ENCODE assay signal across 12 cellular contexts in the genomic region with DNA sequence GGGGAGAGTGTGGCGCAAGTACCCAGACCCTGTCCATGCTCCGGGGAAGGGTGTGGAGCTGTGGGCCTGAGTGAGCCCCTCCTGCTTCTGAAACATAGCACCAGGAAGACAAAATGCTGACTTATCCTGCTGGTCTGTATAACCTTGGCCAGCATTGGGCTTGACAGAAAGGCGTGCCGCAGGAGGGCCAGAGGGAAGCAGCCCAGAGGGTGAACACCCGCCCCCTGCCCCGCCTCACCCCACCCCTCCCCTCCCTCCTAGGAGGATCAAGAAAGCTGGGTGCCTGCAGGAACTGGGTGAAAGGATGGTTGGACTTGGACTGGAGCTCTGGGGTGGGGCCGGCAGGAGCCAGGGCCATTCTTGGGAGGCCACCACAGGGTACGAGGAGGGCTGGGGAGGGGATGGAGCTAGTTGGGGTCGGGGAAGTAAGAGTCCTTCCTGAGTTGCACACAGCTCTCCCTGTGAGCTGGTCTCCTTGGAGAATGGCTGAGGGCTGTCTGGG. TPM values are rescaled to one million over a fixed set of nuclear protein-coding genes. Genes with fewer than 3 reads are reported as not detected.
DNase-seq lines count a peak whose midpoint lies in the region; ATAC-seq and TF ChIP-seq lines count a peak whose summit lies in the region.
"Had no signal": no experiment of that assay in that cellular context is flagged by ENCODE, and none has a peak within 500 bp of the region (broad histone marks: within the 10 kb centered on the region; RNA-seq: fewer than 3 reads in every experiment).

No MANE protein-coding gene starts in this region.

- no peak overlapping the region for H3K4me3 Mint-ChIP-seq in neural progenitor cell
- no peak overlapping the region for H3K4me3 Mint-ChIP-seq in stimulated activated effector memory CD8-positive, alpha-beta T cell treated with anti-CD3 and anti-CD28 coated beads, Interleukin-12 subunit alpha, Interleukin-12 subunit beta, amount 100 ng/mL, for 72 hours
- H3K4me3 Mint-ChIP-seq in stimulated activated naive CD8-positive, alpha-beta T cell treated with anti-CD3 and anti-CD28 coated beads, Interleukin-15, amount 100 ng/mL, for 72 hours, result no peak overlapping the region

- peaks cover 8% of the 10 kb centered on the region for H3K4me1 Mint-ChIP-seq in neural progenitor cell
- peaks cover 9% of the 10 kb centered on the region for H3K4me1 Mint-ChIP-seq in stimulated activated effector memory CD8-positive, alpha-beta T cell treated with anti-CD3 and anti-CD28 coated beads, Interleukin-12 subunit alpha, Interleukin-12 subunit beta, amount 100 ng/mL, for 72 hours
- H3K4me1 Mint-ChIP-seq in stimulated activated naive CD8-positive, alpha-beta T cell treated with anti-CD3 and anti-CD28 coated beads, Interleukin-15, amount 100 ng/mL, for 72 hours, result peaks cover 6% of the 10 kb centered on the region

- H3K36me3 Mint-ChIP-seq in neural progenitor cell, result peaks cover 21% of the 10 kb centered on the region
- no peaks in the 10 kb centered on the region for H3K36me3 Mint-ChIP-seq in stimulated activated effector memory CD8-positive, alpha-beta T cell treated with anti-CD3 and anti-CD28 coated beads, Interleukin-12 subunit alpha, Interleukin-12 subunit beta, amount 100 ng/mL, for 72 hours

- no peak overlapping the region for H3K27ac ChIP-seq in neural progenitor cell
- H3K27ac ChIP-seq: C4-2B had no signal

- H3K79me2 ChIP-seq in neural progenitor cell (ENCODE audit: low read depth), result peaks cover 9% of the 10 kb centered on the region

- H3K9ac ChIP-seq in neural progenitor cell, result no peak overlapping the region

- H3F3A ChIP-seq in neural progenitor cell (ENCODE audit: low read depth), result peaks cover 17% of the 10 kb centered on the region

- DNase-seq in EH (ENCODE audit: low read depth) (peak; percentile 68), NCI-H69 (lab: John Stamatoyannopoulos, UW) (peak; percentile 71), fibroblast of gingiva (ENCODE audit: low read depth) (peak; percentile 77), neural progenitor cell (ENCODE audit: low spot score) (no peak), NCI-H1092 treated with DMSO at 0.1 percent for 48 hours (lab: John Stamatoyannopoulos, UW) (no peak)
- no peak for DNase-seq in stimulated activated effector memory CD8-positive, alpha-beta T cell treated with anti-CD3 and anti-CD28 coated beads, Interleukin-12 subunit alpha, Interleukin-12 subunit beta, amount 100 ng/mL, for 72 hours (ENCODE audit: low spot score in 2 of 2)
- DNase-seq in stimulated activated naive CD8-positive, alpha-beta T cell treated with anti-CD3 and anti-CD28 coated beads, Interleukin-15, amount 100 ng/mL, for 72 hours, result no peak
- DNase-seq: NCI-H1694, T-helper 1 cell had no signal

- peaks cover 4% of the 10 kb centered on the region for H3K27me3 Mint-ChIP-seq in neural progenitor cell (ENCODE audit: insufficient read depth, low read depth)
- peaks cover 10% of the 10 kb centered on the region for H3K27me3 Mint-ChIP-seq in stimulated activated naive CD8-positive, alpha-beta T cell treated with anti-CD3 and anti-CD28 coated beads, Interleukin-15, amount 100 ng/mL, for 72 hours
- H3K27me3 Mint-ChIP-seq: progenitor cell of endocrine pancreas had no signal

- ATAC-seq in GM18870 (IDR thresholded peaks at IDR 0.05; ENCODE audit: unreplicated experiment), result no peak
- ATAC-seq in stimulated activated effector memory CD8-positive, alpha-beta T cell treated with anti-CD3 and anti-CD28 coated beads, Interleukin-12 subunit alpha, Interleukin-12 subunit beta, amount 100 ng/mL, for 72 hours, result no peak
- ATAC-seq in stimulated activated naive CD8-positive, alpha-beta T cell treated with anti-CD3 and anti-CD28 coated beads, Interleukin-15, amount 100 ng/mL, for 72 hours, result no peak

- no peak overlapping the region for H3K27ac Mint-ChIP-seq in neural progenitor cell
- no peak overlapping the region for H3K27ac Mint-ChIP-seq in stimulated activated effector memory CD8-positive, alpha-beta T cell treated with anti-CD3 and anti-CD28 coated beads, Interleukin-12 subunit alpha, Interleukin-12 subunit beta, amount 100 ng/mL, for 72 hours
- H3K27ac Mint-ChIP-seq in stimulated activated naive CD8-positive, alpha-beta T cell treated with anti-CD3 and anti-CD28 coated beads, Interleukin-15, amount 100 ng/mL, for 72 hours, result no peak overlapping the region
- H3K27ac Mint-ChIP-seq: progenitor cell of endocrine pancreas had no signal

- H3K36me3 ChIP-seq in neural progenitor cell, result peaks cover 9% of the 10 kb centered on the region

- H3K9me3 ChIP-seq in neural progenitor cell (ENCODE audit: low read depth), result no peaks in the 10 kb centered on the region

- no peak for TF ChIP-seq CTCF in neural progenitor cell (IDR thresholded peaks at IDR 0.05)

- peak overlapping the region; percentile 63 for H3K4me2 ChIP-seq in neural progenitor cell

- H2AFZ ChIP-seq in neural progenitor cell (replicated peaks), result no peak overlapping the region

- peaks cover 17% of the 10 kb centered on the region for H3K4me1 ChIP-seq in neural progenitor cell

- no peak overlapping the region for H3K4me3 ChIP-seq in neural progenitor cell

- H4K20me1 ChIP-seq in neural progenitor cell (ENCODE audit: low read depth), result peaks cover 57% of the 10 kb centered on the region

- H3K27me3 ChIP-seq in neural progenitor cell, result no peaks in the 10 kb centered on the region

- no peaks in the 10 kb centered on the region for H3K9me3 Mint-ChIP-seq in neural progenitor cell
- no peaks in the 10 kb centered on the region for H3K9me3 Mint-ChIP-seq in stimulated activated effector memory CD8-positive, alpha-beta T cell treated with anti-CD3 and anti-CD28 coated beads, Interleukin-12 subunit alpha, Interleukin-12 subunit beta, amount 100 ng/mL, for 72 hours
- no peaks in the 10 kb centered on the region for H3K9me3 Mint-ChIP-seq in stimulated activated naive CD8-positive, alpha-beta T cell treated with anti-CD3 and anti-CD28 coated beads, Interleukin-15, amount 100 ng/mL, for 72 hours

RNA-seq across cellular contexts. Expression of a gene that starts 27.1 kb away (rescaled TPM):
- 71.1 and 119 TPM in 2 replicates for total RNA-seq in neural progenitor cell (ENCODE audit: low replicate concordance)

Comparison
In these comparisons a context has a peak if more than half of its experiments do, and no peak if none do; other contexts are left out.
1. DNase-seq: peak in EH (single experiment), NCI-H69 (single experiment) and fibroblast of gingiva (single experiment); none in neural progenitor cell (single experiment), NCI-H1092 treated with DMSO at 0.1 percent for 48 hours (single experiment), stimulated activated effector memory CD8-positive, alpha-beta T cell treated with anti-CD3 and anti-CD28 coated beads, Interleukin-12 subunit alpha, Interleukin-12 subunit beta, amount 100 ng/mL, for 72 hours (0 of 2) and stimulated activated naive CD8-positive, alpha-beta T cell treated with anti-CD3 and anti-CD28 coated beads, Interleukin-15, amount 100 ng/mL, for 72 hours (0 of 2).